9 cellular contexts compared by ENCODE assay signal in genomic region chr9:108934323-108934885, GRCh38. TPM values are rescaled to one million over a fixed set of nuclear protein-coding genes. Genes with fewer than 3 reads are reported as not detected.
A peak's percentile ranks its signal among the peaks of the same experiment; 100 is the strongest.
DNase-seq lines count a peak whose midpoint lies in the region; ATAC-seq, FAIRE-seq and TF ChIP-seq lines count a peak whose summit lies in the region.
"Had no signal": no experiment of that assay in that cellular context is flagged by ENCODE, and none has a peak within 500 bp of the region (broad histone marks: within the 10 kb centered on the region; RNA-seq: fewer than 3 reads in every experiment).

Gene ABITRAM, plus strand, starts transcription at chr9:108934400. Its CDS starts 87 bp downstream, at chr9:108934487.

- H3K18ac ChIP-seq in H1 (ENCODE audit: extremely low read depth, low read length) (peak within 1 kb of the TSS; percentile 98), mesenchymal stem cell (ENCODE audit: low read depth in 1 of 2, low read length in 2 of 2) (peak within 1 kb of the TSS; percentile 89 to 95)

- peak within 1 kb of the TSS; percentile 98 for H3K4me3 Mint-ChIP-seq in activated CD8-positive, alpha-beta T cell treated with anti-CD3 and anti-CD28 coated beads, Interleukin-2, amount 10 ng/mL, durations not matched to agents 7 days and 5 days

- H3K14ac ChIP-seq in H1 (ENCODE audit: insufficient read length) (peak within 1 kb of the TSS; percentile 77), mesenchymal stem cell (ENCODE audit: low read length in 2 of 2) (peak within 1 kb of the TSS in 1 of 2 experiments; percentile 98)

- POLR2A ChIA-PET in activated CD8-positive, alpha-beta T cell treated with anti-CD3 and anti-CD28 coated beads, Interleukin-2, amount 10 ng/mL, durations not matched to agents 7 days and 5 days (lab: Charles Lee) = interaction anchor here (0.6 to 1.2 kb wide), 3 partner anchors 14 to 76 kb away, joined by 3 to 4 read pairs (median 3); no protein-coding TSS in a partner anchor
- POLR2A ChIA-PET in H1 (lab: Charles Lee; ENCODE audit: partially characterized antibody) = interaction anchor here (0.6 to 1.2 kb wide), 3 partner anchors 12 to 1538 kb away, joined by 3 read pairs; no protein-coding TSS in a partner anchor

- H3K9me3 ChIP-seq in H1 (ENCODE audit: insufficient read depth in 2 of 2, low read depth in 1 of 2, low read length in 1 of 2) (no peaks in the 10 kb centered on the region), mesenchymal stem cell (ENCODE audit: control insufficient read depth, low read length) (no peaks in the 10 kb centered on the region)

- H3K79me2 ChIP-seq in H1 (ENCODE audit: control insufficient read depth in 1 of 2, insufficient read depth in 2 of 2, low read length in 2 of 2) = peaks cover 10 to 26% of the 10 kb centered on the region in 2 experiments

- H3K4me3 ChIP-seq in H1 (ENCODE audit: extremely low read depth in 1 of 4, insufficient read depth in 2 of 4, low read depth in 3 of 4, low read length in 4 of 4) (peak within 1 kb of the TSS; percentile 96 to 100 (median 98)), mesenchymal stem cell (ENCODE audit: insufficient read depth in 1 of 2, low read depth in 1 of 2, low read length in 2 of 2) (peak within 1 kb of the TSS; percentile 96 to 98)

- TF ChIP-seq CTCF in C4-2B (conservative IDR thresholded peaks at IDR 0.05) (no peak), H1 (IDR thresholded peaks at IDR 0.05; ENCODE audit: control extremely low read depth in 1 of 3, insufficient read depth in 1 of 3, low read depth in 1 of 3, low read length in 3 of 3) (no peak)

- H3K4me2 ChIP-seq in H1 (ENCODE audit: insufficient read depth in 1 of 2, low read depth in 2 of 2, low read length in 2 of 2) (peak within 1 kb of the TSS; percentile 77 to 99), mesenchymal stem cell (ENCODE audit: low read length, poor library complexity, severe bottlenecking) (peak within 1 kb of the TSS; percentile 78)

- peaks cover 2 to 9% (median 2%) of the 10 kb centered on the region in 4 experiments; a peak in 3 of 8 replicates for H3K36me3 ChIP-seq in H1 (ENCODE audit: control insufficient read depth in 2 of 4, insufficient read depth in 4 of 4, low read length in 3 of 4)
- peaks cover 2 to 39% of the 10 kb centered on the region in 2 experiments for H3K36me3 ChIP-seq in mesenchymal stem cell (ENCODE audit: control insufficient read depth in 1 of 2, insufficient read depth in 2 of 2, low read depth in 1 of 2, low read length in 2 of 2)

- H3K23me2 ChIP-seq in H1 (ENCODE audit: low read depth, low read length) = peaks cover 10% of the 10 kb centered on the region

- no peak within 1 kb of the TSS for H2BK20ac ChIP-seq in H1 (ENCODE audit: low read length)

- H2BK12ac ChIP-seq in H1 (ENCODE audit: low read depth, low read length) = no peak within 1 kb of the TSS
- H2BK12ac ChIP-seq in mesenchymal stem cell (ENCODE audit: low read length in 2 of 2) = peak within 1 kb of the TSS in 1 of 2 experiments; percentile 86

- CTCF ChIA-PET in activated CD8-positive, alpha-beta T cell treated with anti-CD3 and anti-CD28 coated beads, Interleukin-2, amount 10 ng/mL, durations not matched to agents 7 days and 5 days (lab: Charles Lee) = interaction anchor here (1.1 kb wide), 1 partner anchor 20 kb away, joined by 3 read pairs; no protein-coding TSS in a partner anchor
- CTCF ChIA-PET in H1 (lab: Charles Lee; ENCODE audit: partially characterized antibody) = interaction anchor here (1.3 kb wide), 1 partner anchor 16 kb away, joined by 6 read pairs; no protein-coding TSS in a partner anchor

- TF ChIP-seq EP300 in H1 (IDR thresholded peaks at IDR 0.05; ENCODE audit: borderline replicate concordance in 1 of 2, low read depth in 2 of 2, low read length in 2 of 2) = no peak

- no peaks in the 10 kb centered on the region for H4K20me1 ChIP-seq in H1 (replicated peaks in 1 of 2; ENCODE audit: control insufficient read depth in 1 of 2, insufficient read depth in 2 of 2, low read length in 2 of 2)

- DNase-seq in NCI-H774 (lab: John Stamatoyannopoulos, UW) (peak; percentile 83), H1 (ENCODE audit: low read depth in 1 of 2, low spot score in 2 of 2) (peak; percentile 38 to 78), mesenchymal stem cell (peak; percentile 86)
- peak; percentile 81 for DNase-seq in activated CD8-positive, alpha-beta T cell treated with anti-CD3 and anti-CD28 coated beads, Interleukin-2, amount 10 ng/mL, durations not matched to agents 7 days and 5 days
- peak; percentile 49 for DNase-seq in stimulated activated CD8-positive, alpha-beta memory T cell treated with anti-CD3 and anti-CD28 coated beads, Interleukin-12 subunit alpha, Interleukin-12 subunit beta, amount 100 ng/mL, for 24 hours (ENCODE audit: extremely low read depth)

- H3K27me3 Mint-ChIP-seq in activated CD8-positive, alpha-beta T cell treated with anti-CD3 and anti-CD28 coated beads, Interleukin-2, amount 10 ng/mL, durations not matched to agents 7 days and 5 days (ENCODE audit: low read depth) = no peaks in the 10 kb centered on the region

- TF ChIP-seq POLR2A in H1 (IDR thresholded peaks at IDR 0.05; ENCODE audit: control extremely low read depth in 1 of 2, low read depth in 2 of 2, low read length in 2 of 2) = no peak

- no peaks in the 10 kb centered on the region for H3K27me3 ChIP-seq in H1 (replicated peaks in 1 of 4; ENCODE audit: control insufficient read depth in 3 of 4, extremely low read depth in 1 of 4, insufficient read depth in 3 of 4, low read length in 3 of 4)
- H3K27me3 ChIP-seq in mesenchymal stem cell (ENCODE audit: control insufficient read depth in 1 of 2, insufficient read depth in 1 of 2, low read length in 2 of 2) = no peaks in the 10 kb centered on the region

- peak; percentile 79 for ATAC-seq in GM19351 (IDR thresholded peaks at IDR 0.05; ENCODE audit: unreplicated experiment)
- peak; percentile 63 for ATAC-seq in HG03469 (IDR thresholded peaks at IDR 0.05; ENCODE audit: unreplicated experiment)
- ATAC-seq in activated CD8-positive, alpha-beta T cell treated with anti-CD3 and anti-CD28 coated beads, Interleukin-2, amount 10 ng/mL, durations not matched to agents 7 days and 5 days = peak; percentile 77

- peak within 1 kb of the TSS; percentile 97 for H4K8ac ChIP-seq in H1 (ENCODE audit: extremely low read depth, insufficient read depth, low read length)
- H4K8ac ChIP-seq in mesenchymal stem cell (ENCODE audit: low read length) = peak within 1 kb of the TSS; percentile 95

- H4K5ac ChIP-seq in H1 (ENCODE audit: insufficient read length, low read depth, low read length) = peak within 1 kb of the TSS; percentile 98

- H2BK15ac ChIP-seq in H1 (ENCODE audit: low read length) (0 out of 2 replicates have a peak within 1 kb of the TSS, but pooled peaks have one; percentile 76), mesenchymal stem cell (ENCODE audit: low read depth, poor library complexity, severe bottlenecking) (no peak within 1 kb of the TSS)

- peak within 1 kb of the TSS; percentile 98 for H3K27ac Mint-ChIP-seq in activated CD8-positive, alpha-beta T cell treated with anti-CD3 and anti-CD28 coated beads, Interleukin-2, amount 10 ng/mL, durations not matched to agents 7 days and 5 days

- H2BK5ac ChIP-seq in H1 (ENCODE audit: low read depth, low read length) = peak within 1 kb of the TSS; percentile 92
- H2BK5ac ChIP-seq in mesenchymal stem cell (ENCODE audit: low read depth, low read length, poor library complexity, severe bottlenecking) = peak within 1 kb of the TSS; percentile 81

- peaks cover 0 to 4% (median under 1%) of the 10 kb centered on the region in 4 experiments; a peak in 4 of 7 replicates for H3K4me1 ChIP-seq in H1 (replicated peaks in 1 of 4; ENCODE audit: control insufficient read depth in 3 of 4, insufficient read depth in 4 of 4, low read length in 3 of 4)
- no peaks in the 10 kb centered on the region for H3K4me1 ChIP-seq in mesenchymal stem cell (ENCODE audit: control insufficient read depth, insufficient read depth, low read depth, low read length)

- H3K4me1 Mint-ChIP-seq in activated CD8-positive, alpha-beta T cell treated with anti-CD3 and anti-CD28 coated beads, Interleukin-2, amount 10 ng/mL, durations not matched to agents 7 days and 5 days (ENCODE audit: low read depth) = peaks cover 24% of the 10 kb centered on the region

- WGBS in H1 (ENCODE audit: extremely low coverage in 1 of 2, insufficient coverage in 1 of 2, insufficient read length in 1 of 2, insufficient replicate concordance in 2 of 2, low coverage in 1 of 2, low lambda C conversion rate in 2 of 2, missing lambda C conversion rate in 1 of 2), 2 experiments = 0% methylated on average over 16 of the region's 47 CpGs; no CpG with 5 or more reads in 1 of the 2 experiments
- 2% methylated on average over 47 of the region's 47 CpGs for WGBS in mesenchymal stem cell

- peak within 1 kb of the TSS; percentile 88 to 91 (median 88) for H3K9ac ChIP-seq in H1 (replicated peaks in 1 of 4; ENCODE audit: extremely low read depth in 1 of 4, low read depth in 3 of 4, low read length in 3 of 4)
- peak within 1 kb of the TSS; percentile 93 for H3K9ac ChIP-seq in mesenchymal stem cell (ENCODE audit: low read length)

- H3K36me3 Mint-ChIP-seq in activated CD8-positive, alpha-beta T cell treated with anti-CD3 and anti-CD28 coated beads, Interleukin-2, amount 10 ng/mL, durations not matched to agents 7 days and 5 days (ENCODE audit: low read depth) = peaks cover 11% of the 10 kb centered on the region

- H3K4ac ChIP-seq in H1 (replicated peaks; ENCODE audit: insufficient read length, low read depth, low read length) (peak within 1 kb of the TSS; percentile 75), mesenchymal stem cell (ENCODE audit: low read depth in 1 of 2, low read length in 2 of 2) (peak within 1 kb of the TSS; percentile 79 to 90)

- H3K27ac ChIP-seq in C4-2B (peak within 1 kb of the TSS; percentile 81), H1 (ENCODE audit: low read depth, low read length) (peak within 1 kb of the TSS; percentile 79), mesenchymal stem cell (ENCODE audit: low read length, poor library complexity, severe bottlenecking) (peak within 1 kb of the TSS; percentile 94)

- H3K23ac ChIP-seq in H1 (ENCODE audit: insufficient read length) = no peak within 1 kb of the TSS
- peak within 1 kb of the TSS in 1 of 2 experiments; percentile 83 for H3K23ac ChIP-seq in mesenchymal stem cell (ENCODE audit: low read length in 2 of 2)

- H2AFZ ChIP-seq in H1 (ENCODE audit: low read length) = peak within 1 kb of the TSS; percentile 100
- peak within 1 kb of the TSS; percentile 100 for H2AFZ ChIP-seq in mesenchymal stem cell (ENCODE audit: low read depth, low read length)

- no peaks in the 10 kb centered on the region for H3K9me3 Mint-ChIP-seq in activated CD8-positive, alpha-beta T cell treated with anti-CD3 and anti-CD28 coated beads, Interleukin-2, amount 10 ng/mL, durations not matched to agents 7 days and 5 days (ENCODE audit: insufficient read depth)

- peak within 1 kb of the TSS; percentile 96 for H4K91ac ChIP-seq in H1 (replicated peaks; ENCODE audit: insufficient read length, low read length)
- H4K91ac ChIP-seq in mesenchymal stem cell (ENCODE audit: low read length) = peak within 1 kb of the TSS; percentile 94

- TF ChIP-seq RAD21 in H1 (IDR thresholded peaks at IDR 0.05 in 1 of 2, conservative IDR thresholded peaks at IDR 0.05 in 1 of 2; ENCODE audit: low read depth in 2 of 2, low read length in 2 of 2) = no peak

- H3K56ac ChIP-seq in H1 (replicated peaks; ENCODE audit: insufficient read length, low read depth, low read length) = peak within 1 kb of the TSS; percentile 42

- H2BK120ac ChIP-seq in H1 (replicated peaks; ENCODE audit: low read depth, low read length) (no peak within 1 kb of the TSS), mesenchymal stem cell (ENCODE audit: low read depth, low read length) (peak within 1 kb of the TSS; percentile 83)

- H3K79me1 ChIP-seq in H1 (ENCODE audit: low read depth, low read length) = peaks cover 2% of the 10 kb centered on the region
- H3K79me1 ChIP-seq in mesenchymal stem cell (replicated peaks; ENCODE audit: low read length, poor library complexity, severe bottlenecking) = peaks cover 16% of the 10 kb centered on the region

- FAIRE-seq in H1 (lab: Jason Lieb, UNC) = no peak
- FAIRE-seq: islet of Langerhans had no signal

- no peak within 1 kb of the TSS for H2AK5ac ChIP-seq in H1 (ENCODE audit: low read depth, low read length)
- H2AK5ac ChIP-seq in mesenchymal stem cell (ENCODE audit: low read length, severe bottlenecking) = no peak within 1 kb of the TSS

RNA-seq across cellular contexts. Expression of gene ABITRAM, which starts in this region (rescaled TPM):
- total RNA-seq in activated CD8-positive, alpha-beta T cell treated with anti-CD3 and anti-CD28 coated beads, Interleukin-2, amount 10 ng/mL, durations not matched to agents 7 days and 5 days = 1 to 10 TPM; 9.2 to 9.3 TPM
- 6.9 and 9.0 TPM in 2 replicates for total RNA-seq in H1 (2021; fragmentation: NEBNext Ultra II Directional; extraction: Animal tissue kit (Norgen Biotek cat#: 25700))
- 5.3 and 8.4 TPM in 2 replicates for polyA plus RNA-seq in H1 (2011; rRNA removed)
- polyA plus RNA-seq in H1 (2011; cell fraction: cytosol; rRNA removed) = 7.8 TPM
- polyA plus RNA-seq in H1 (2011; cell fraction: nucleus; rRNA removed) = 3.0 TPM
- 5.7 to 8.2 TPM (median 6.2 TPM) in 4 replicates for polyA plus RNA-seq in H1 (2012, experiment 1 of 2)
- polyA plus RNA-seq in H1 (2012, experiment 2 of 2) = 1.4 TPM
- polyA plus RNA-seq in H1 (2013, experiment 1 of 2) = 9.6 TPM
- 9.1 TPM for polyA plus RNA-seq in H1 (2013, experiment 2 of 2)
- polyA minus RNA-seq in H1 (2011; rRNA and poly(A)+ RNA removed) = 5.7 and 6.0 TPM in 2 replicates
- polyA minus RNA-seq in H1 (2011; cell fraction: cytosol; rRNA and poly(A)+ RNA removed) = 5.4 TPM
- polyA minus RNA-seq in H1 (2011; cell fraction: nucleus; rRNA and poly(A)+ RNA removed) = 4.2 TPM
- polyA plus RNA-seq in mesenchymal stem cell (2013, experiment 1 of 2) = 23.6 TPM
- polyA plus RNA-seq in mesenchymal stem cell (2013, experiment 2 of 2) = 25.9 TPM

Comparison
In these comparisons a context has a peak if more than half of its experiments do, and no peak if none do; other contexts are left out.
1. Peak in every context shown above with its lines: DNase-seq, ATAC-seq, H3K4me3 ChIP-seq and H3K27ac ChIP-seq.